In the genomic region with DNA sequence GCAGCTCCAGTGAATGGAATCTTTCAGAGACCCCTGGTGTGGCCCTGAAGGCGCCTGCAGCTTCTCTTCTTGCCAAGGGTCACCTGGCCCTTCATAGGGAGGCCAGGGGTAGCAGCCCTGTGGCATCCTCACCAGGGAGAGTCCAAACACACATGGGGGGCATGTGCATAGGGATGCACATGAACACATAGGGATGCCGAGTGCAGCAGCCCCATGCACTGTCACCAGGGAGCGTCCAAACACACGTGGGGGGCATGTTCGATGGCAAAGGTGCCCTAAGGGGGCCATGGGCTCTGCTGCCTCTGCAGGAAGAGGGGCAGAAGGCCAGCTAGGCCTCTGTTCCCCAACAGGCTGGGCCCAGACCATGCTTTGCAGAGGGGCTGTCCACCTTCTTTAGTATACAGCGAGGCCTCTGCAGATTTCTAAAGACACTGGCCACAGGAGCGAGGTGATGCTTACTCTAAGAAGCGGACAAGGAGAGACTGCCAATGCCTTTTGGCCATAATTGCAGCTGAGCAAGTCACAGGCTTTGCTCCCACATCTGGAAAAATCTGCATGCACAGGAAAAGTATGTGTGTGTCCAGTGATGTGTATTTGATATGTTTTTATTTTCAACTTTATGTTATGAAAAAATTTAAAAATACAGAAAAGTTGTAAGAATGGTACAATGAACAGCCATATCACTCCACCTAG, we compare ENCODE assay signal across 13 cellular contexts. TPM values are rescaled to one million over a fixed set of nuclear protein-coding genes. Genes with fewer than 3 reads are reported as not detected.
DNase-seq lines count a peak whose midpoint lies in the region; ATAC-seq, FAIRE-seq and TF ChIP-seq lines count a peak whose summit lies in the region.
"Had no signal": no experiment of that assay in that cellular context is flagged by ENCODE, and none has a peak within 500 bp of the region (broad histone marks: within the 10 kb centered on the region; RNA-seq: fewer than 3 reads in every experiment).

No MANE protein-coding gene starts in this region.

- H3K27me3 ChIP-seq in HUES6 (ENCODE audit: control insufficient read depth, insufficient read depth, low read length) (no peaks in the 10 kb centered on the region), brain microvascular endothelial cell (replicated peaks) (no peaks in the 10 kb centered on the region), left lung (no peaks in the 10 kb centered on the region), smooth muscle cell (ENCODE audit: low read depth) (no peaks in the 10 kb centered on the region)

- no peak for FAIRE-seq in GM12892 (lab: Jason Lieb, UNC)

- WGBS in smooth muscle cell (ENCODE audit: low lambda C conversion rate): 89% methylated on average over 8 of the region's 8 CpGs

- H3F3A ChIP-seq in smooth muscle cell (ENCODE audit: low read depth): peaks cover 27% of the 10 kb centered on the region

- TF ChIP-seq CTCF in brain microvascular endothelial cell (IDR thresholded peaks at IDR 0.05; ENCODE audit: low read depth, low read length, missing control alignments) (peak; percentile 24), left lung (IDR thresholded peaks at IDR 0.05) (no peak), smooth muscle cell (IDR thresholded peaks at IDR 0.05; ENCODE audit: borderline replicate concordance, insufficient read depth, poor library complexity, severe bottlenecking) (no peak)

- H3K9me3 ChIP-seq in HUES6 (ENCODE audit: control insufficient read depth, insufficient read depth, low read depth, low read length) (no peaks in the 10 kb centered on the region), left lung (no peaks in the 10 kb centered on the region), smooth muscle cell (replicated peaks; ENCODE audit: low read depth) (no peaks in the 10 kb centered on the region)

- intact Hi-C loops in left lung (cut with DNase I): no loop called here

- in situ Hi-C loops in brain microvascular endothelial cell (cut with HindIII; ENCODE audit: low pct_ligation_motif_present, low sequenced_read_pairs): no loop called here

- H3K4me2 ChIP-seq in smooth muscle cell: peak overlapping the region; percentile 57

- H3K4me1 ChIP-seq in HUES6 (ENCODE audit: control insufficient read depth, insufficient read depth, low read length) (peaks cover 31% of the 10 kb centered on the region), left lung (peaks cover 6 to 8% of the 10 kb centered on the region in 2 donors), smooth muscle cell (ENCODE audit: low read depth) (peaks cover 43% of the 10 kb centered on the region)

- H3K4me3 ChIP-seq in HUES6 (ENCODE audit: low read depth, low read length) (no peak overlapping the region), brain microvascular endothelial cell (ENCODE audit: low read depth, low read length) (no peak overlapping the region), left lung (no peak overlapping the region), smooth muscle cell (peak overlapping the region; percentile 5)

- H4K20me1 ChIP-seq in smooth muscle cell (ENCODE audit: low read depth): no peaks in the 10 kb centered on the region

- TF ChIP-seq POLR2A in GM12892 (IDR thresholded peaks at IDR 0.05; ENCODE audit: low read depth, low read length): no peak

- H3K9ac ChIP-seq in HUES6 (ENCODE audit: low read length) (peak overlapping the region; percentile 13), smooth muscle cell (ENCODE audit: low read depth) (peak overlapping the region; percentile 84)

- no peaks in the 10 kb centered on the region for H3K79me2 ChIP-seq in smooth muscle cell (ENCODE audit: low read depth)

- H3K36me3 ChIP-seq in HUES6 (ENCODE audit: control insufficient read depth, insufficient read depth, low read length) (no peaks in the 10 kb centered on the region), brain microvascular endothelial cell (replicated peaks) (no peaks in the 10 kb centered on the region), left lung (no peaks in the 10 kb centered on the region), smooth muscle cell (ENCODE audit: low read depth) (no peaks in the 10 kb centered on the region)

- ATAC-seq in left lung (peak; percentile 6), HG02759 (IDR thresholded peaks at IDR 0.05; ENCODE audit: unreplicated experiment) (no peak)

- H3K27ac ChIP-seq in HUES6 (ENCODE audit: low read depth, low read length): peak overlapping the region; percentile 80; the same call in 1 of the 2 replicates
- peak overlapping the region; percentile 82 for H3K27ac ChIP-seq in brain microvascular endothelial cell
- H3K27ac ChIP-seq in left lung: peak overlapping the region in 1 of 2 donors; percentile 20
- peak overlapping the region; percentile 93 for H3K27ac ChIP-seq in smooth muscle cell (ENCODE audit: low read depth)

- no peak for DNase-seq in brain microvascular endothelial cell
- no peak for DNase-seq in left lung
- no peak for DNase-seq in smooth muscle cell (lab: John Stamatoyannopoulos, UW; ENCODE audit: unreplicated experiment)
- DNase-seq in GM12892 (ENCODE audit: insufficient read length): no peak
- DNase-seq in dedifferentiated amniotic fluid mesenchymal stem cell (ENCODE audit: extremely low spot score): no peak
- DNase-seq in KG1 (lab: John Stamatoyannopoulos, UW): no peak
- DNase-seq: activated naive CD4-positive, alpha-beta T cell; CD4-positive, alpha-beta memory T cell; effector memory CD4-positive, alpha-beta T cell; NCI-H1436; stimulated activated CD8-positive, alpha-beta memory T cell treated with anti-CD3 and anti-CD28 coated beads, Interleukin-4, amount 100 ng/mL, for 48 hours had no signal

- no peak overlapping the region for H2AFZ ChIP-seq in smooth muscle cell (ENCODE audit: low read depth)

RNA-seq across cellular contexts. Expression of a gene that starts 20.9 kb away (rescaled TPM):
- 10 to 100 TPM; 63.5 to 67.9 TPM for total RNA-seq in left lung
- total RNA-seq in smooth muscle cell: 115 and 119 TPM in 2 replicates
- polyA plus RNA-seq in smooth muscle cell: 93.8 and 114 TPM in 2 replicates
- polyA plus RNA-seq in GM12892 (2012; ENCODE audit: missing spikeins): 29.7 TPM

RNA-seq across cellular contexts. Expression of a gene that starts 21.0 kb away (rescaled TPM):
- 10 to 100 TPM; 16.1 to 25.6 TPM for total RNA-seq in left lung
- 16.9 and 20.2 TPM in 2 replicates for total RNA-seq in smooth muscle cell
- 21.4 and 24.5 TPM in 2 replicates for polyA plus RNA-seq in smooth muscle cell
- 15.8 TPM for polyA plus RNA-seq in GM12892 (2012; ENCODE audit: missing spikeins)
